ENCODE assay signal across 17 cellular contexts in the genomic region with DNA sequence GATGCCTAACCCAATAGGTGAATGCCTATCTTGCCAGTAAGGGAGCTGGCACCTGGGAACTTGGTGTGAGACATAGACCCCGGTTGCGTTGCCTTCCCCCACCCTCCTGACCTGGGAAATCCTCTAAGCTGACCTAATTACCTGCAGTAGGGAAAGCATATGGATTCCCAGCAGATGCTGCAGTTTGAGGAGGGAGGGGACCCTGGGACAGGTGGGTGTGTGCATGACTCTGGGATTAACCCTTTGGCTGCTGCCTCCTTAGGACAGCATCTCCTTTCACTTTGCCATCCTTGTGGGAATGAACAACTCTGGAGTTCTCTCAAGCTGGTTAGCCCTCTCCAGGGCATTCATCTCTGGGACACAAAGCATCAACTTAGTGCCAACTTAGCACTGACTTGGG. TPM values are rescaled to one million over a fixed set of nuclear protein-coding genes. Genes with fewer than 3 reads are reported as not detected.
DNase-seq lines count a peak whose midpoint lies in the region; ATAC-seq, FAIRE-seq and TF ChIP-seq lines count a peak whose summit lies in the region.
"Had no signal": no experiment of that assay in that cellular context is flagged by ENCODE, and none has a peak within 500 bp of the region (broad histone marks: within the 10 kb centered on the region; RNA-seq: fewer than 3 reads in every experiment).

No MANE protein-coding gene starts in this region.

- FAIRE-seq in GM19239 (lab: Jason Lieb, UNC) = no peak
- FAIRE-seq: H1 had no signal

- no peaks in the 10 kb centered on the region for H3K4me1 ChIP-seq in foreskin keratinocyte
- H3K4me1 ChIP-seq: Caco-2, HAP-1 had no signal

- DNase-seq in D341Med (ENCODE audit: low spot score) (peak; percentile 42), H7 (peak; percentile 46), NCI-H82 (lab: John Stamatoyannopoulos, UW) (peak; percentile 96), mesenteric fat pad (ENCODE audit: low spot score) (peak; percentile 43), GM19239 (ENCODE audit: insufficient read length, low spot score) (no peak), foreskin keratinocyte (no peak)
- DNase-seq: 8988T; BE2C; C1 segment of cervical spinal cord; Caco-2; CD4-positive, CD25-positive, alpha-beta regulatory T cell; DMS79 treated with DMSO at 0.1 percent for 48 hours; GF-D8 had no signal

- ATAC-seq in foreskin keratinocyte = no peak
- no peak for ATAC-seq in HG02642 (IDR thresholded peaks at IDR 0.05; ENCODE audit: poor library complexity, unreplicated experiment)

- H3K27me3 ChIP-seq in H7 (ENCODE audit: control insufficient read depth, insufficient read depth, low read length) (no peaks in the 10 kb centered on the region), foreskin keratinocyte (peaks cover 19% of the 10 kb centered on the region)
- H3K27me3 ChIP-seq: BE2C had no signal

- no peaks in the 10 kb centered on the region for H3K36me3 ChIP-seq in H7 (replicated peaks; ENCODE audit: control insufficient read depth, insufficient read depth, low read length)
- H3K36me3 ChIP-seq: BE2C, HAP-1 had no signal

- no peak overlapping the region for H3K4me3 ChIP-seq in H7 (ENCODE audit: insufficient read depth, low read depth, low read length)
- H3K4me3 ChIP-seq: HAP-1 had no signal

- no peak overlapping the region for H3K27ac ChIP-seq in foreskin keratinocyte

- TF ChIP-seq CTCF in foreskin keratinocyte (conservative IDR thresholded peaks at IDR 0.05) = no peak

RNA-seq across cellular contexts. Expression of a gene that starts 16.4 kb away (rescaled TPM):
- 22.4 and 23.6 TPM in 2 replicates for total RNA-seq in H7 (2014; rRNA removed; shearing (Covaris generic))
- 11.5 TPM for total RNA-seq in mesenteric fat pad
- 0.41 and 1.3 TPM in 2 replicates for total RNA-seq in foreskin keratinocyte
- 0.66 and 1.2 TPM in 2 replicates for polyA plus RNA-seq in foreskin keratinocyte
- total RNA-seq: CD4-positive, CD25-positive, alpha-beta regulatory T cell; HT-29 had no signal
- polyA plus RNA-seq: CD4-positive, CD25-positive, alpha-beta regulatory T cell had no signal

Comparison
In these comparisons a context has a peak if more than half of its experiments do, and no peak if none do; other contexts are left out.
1. DNase-seq: peak in D341Med (single experiment), H7 (single experiment), NCI-H82 (single experiment) and mesenteric fat pad (single experiment); none in GM19239 (single experiment) and foreskin keratinocyte (0 of 2).